24 cellular contexts compared by ENCODE assay signal in genomic region chr10:12890958-12891357, GRCh38.
"Had no signal": no experiment of that assay in that cellular context is flagged by ENCODE, and none has a peak within 500 bp of the region (broad histone marks: within the 10 kb centered on the region; RNA-seq: fewer than 3 reads in every experiment).

No MANE protein-coding gene starts in this region.

- H3K27me3 ChIP-seq: heart left ventricle, pancreas, right atrium auricular region, right lobe of liver, transverse colon, upper lobe of left lung had no signal

- H3K27ac ChIP-seq: heart left ventricle, left ventricle myocardium inferior, pancreas, right atrium auricular region, right lobe of liver, transverse colon, upper lobe of left lung had no signal

- DNase-seq: heart left ventricle; hypothalamus; immature natural killer cell; kidney; left colon; left ventricle myocardium inferior; midbrain; mucosa of descending colon; naive thymus-derived CD4-positive, alpha-beta T cell; pancreas; right lobe of liver; stimulated activated CD4-positive, alpha-beta T cell treated with anti-CD3 and anti-CD28 coated beads, Interleukin-1b, Interleukin-23, amount 100 ng/mL, for 48 hours; stimulated activated CD4-positive, alpha-beta T cell treated with anti-CD3 and anti-CD28 coated beads, Interleukin-2, amount 100 ng/mL, for 48 hours; stimulated activated CD4-positive, alpha-beta T cell treated with anti-CD3 and anti-CD28 coated beads, Interleukin-4, amount 100 ng/mL, for 4 hours; stimulated activated CD8-positive, alpha-beta memory T cell treated with anti-CD3 and anti-CD28 coated beads, Interleukin-4, amount 100 ng/mL, for 48 hours; stimulated activated naive CD4-positive, alpha-beta T cell treated with Interleukin-2 at 50 U/mL for 16 hours; stimulated activated naive CD8-positive, alpha-beta T cell treated with anti-CD3 and anti-CD28 coated beads, Interleukin-15, amount 100 ng/mL, for 72 hours; substantia nigra; transverse colon; upper lobe of left lung had no signal

- H3K9me3 ChIP-seq: pancreas, right lobe of liver, transverse colon had no signal

- H3K36me3 ChIP-seq: heart left ventricle, left ventricle myocardium inferior, pancreas, right atrium auricular region, right lobe of liver, transverse colon, upper lobe of left lung had no signal

- H3K4me3 ChIP-seq: heart left ventricle, left ventricle myocardium inferior, lung, mucosa of descending colon, pancreas, right atrium auricular region, right lobe of liver, smooth muscle cell, transverse colon, upper lobe of left lung had no signal

- H3K4me1 ChIP-seq: left ventricle myocardium inferior, pancreas, right atrium auricular region, right lobe of liver, transverse colon, upper lobe of left lung had no signal

- FAIRE-seq: islet of Langerhans, kidney, pancreas had no signal

- H3K4me2 ChIP-seq: smooth muscle cell had no signal
